Comparison of ENCODE assay signal across 27 cellular contexts in the genomic region with DNA sequence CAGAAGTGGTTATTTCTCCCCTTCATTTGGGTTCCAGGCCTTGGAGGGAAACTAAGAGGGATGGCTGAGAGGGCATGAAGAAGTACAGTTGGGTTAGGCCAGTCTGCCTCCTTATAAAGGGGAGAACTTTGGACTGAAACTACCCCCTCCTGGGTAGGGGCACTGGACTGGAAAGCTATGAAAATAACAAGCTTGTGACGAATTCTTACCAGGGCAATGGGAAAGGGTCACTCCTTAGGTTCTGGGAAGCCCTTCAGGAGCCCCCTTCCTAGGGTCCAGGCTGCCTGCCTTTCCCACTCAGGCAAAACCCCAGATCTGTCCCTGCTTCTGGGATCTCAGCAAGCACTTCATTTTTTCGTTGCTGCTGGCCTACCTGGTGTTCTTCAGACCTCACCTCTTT. TPM values are rescaled to one million over a fixed set of nuclear protein-coding genes. Genes with fewer than 3 reads are reported as not detected.
DNase-seq lines count a peak whose midpoint lies in the region; ATAC-seq, FAIRE-seq and TF ChIP-seq lines count a peak whose summit lies in the region.
"Had no signal": no experiment of that assay in that cellular context is flagged by ENCODE, and none has a peak within 500 bp of the region (broad histone marks: within the 10 kb centered on the region; RNA-seq: fewer than 3 reads in every experiment).

No MANE protein-coding gene starts in this region.

- H3K4me1 Mint-ChIP-seq in activated CD8-positive, alpha-beta T cell treated with anti-CD3 and anti-CD28 coated beads for 36 hours (ENCODE audit: low read depth) = peaks cover 22% of the 10 kb centered on the region
- peaks cover 17% of the 10 kb centered on the region for H3K4me1 Mint-ChIP-seq in activated CD8-positive, alpha-beta T cell treated with anti-CD3 and anti-CD28 coated beads, Interleukin-2, amount 10 ng/mL, durations not matched to agents 7 days and 5 days (ENCODE audit: low read depth)
- H3K4me1 Mint-ChIP-seq in stimulated activated effector memory CD8-positive, alpha-beta T cell treated with anti-CD3 and anti-CD28 coated beads, Interleukin-12 subunit alpha, Interleukin-12 subunit beta, amount 100 ng/mL, for 72 hours = peaks cover 21% of the 10 kb centered on the region
- H3K4me1 Mint-ChIP-seq in stimulated activated memory B cell treated with anti-CD40 and anti-IgM and Interleukin-4, amounts not matched to agents 10 μg/mL and 1 μg/mL and 100 μg/mL, for 72 hours = peaks cover 22% of the 10 kb centered on the region
- H3K4me1 Mint-ChIP-seq: activated CD4-positive, alpha-beta memory T cell treated with anti-CD3 and anti-CD28 coated beads, Interleukin-2, amount 10 ng/mL, durations not matched to agents 7 days and 5 days had no signal

- no peak for DNase-seq in activated CD8-positive, alpha-beta T cell treated with anti-CD3 and anti-CD28 coated beads for 36 hours
- DNase-seq in activated CD8-positive, alpha-beta T cell treated with anti-CD3 and anti-CD28 coated beads, Interleukin-2, amount 10 ng/mL, durations not matched to agents 7 days and 5 days = no peak
- DNase-seq in RWPE2 (ENCODE audit: low spot score) (no peak), kidney (no peak)
- no peak for DNase-seq in stimulated activated effector memory CD8-positive, alpha-beta T cell treated with anti-CD3 and anti-CD28 coated beads, Interleukin-12 subunit alpha, Interleukin-12 subunit beta, amount 100 ng/mL, for 72 hours (ENCODE audit: low spot score in 2 of 2)
- DNase-seq in stimulated activated CD4-positive, alpha-beta T cell treated with anti-CD3 and anti-CD28 coated beads, Interleukin-4, amount 100 ng/mL, for 24 hours = no peak
- DNase-seq: activated CD4-positive, alpha-beta memory T cell treated with anti-CD3 and anti-CD28 coated beads, Interleukin-2, amount 10 ng/mL, durations not matched to agents 7 days and 5 days; activated CD4-positive, CD25-positive, alpha-beta regulatory T cell; activated naive CD4-positive, alpha-beta T cell treated with Interleukin-2 at 50 U/mL for 16 hours; AML-193; central memory CD4-positive, alpha-beta T cell; DMS53; glutamatergic neuron; NCI-H1092 treated with DMSO at 0.1 percent for 48 hours; NCI-H226; SHP77; upper lobe of left lung had no signal

- no peaks in the 10 kb centered on the region for H3K27me3 ChIP-seq in RWPE2 (ENCODE audit: insufficient read depth, poor library complexity, severe bottlenecking)
- H3K27me3 ChIP-seq: upper lobe of left lung had no signal

- TF ChIP-seq CTCF in activated CD8-positive, alpha-beta T cell treated with anti-CD3 and anti-CD28 coated beads for 36 hours (IDR thresholded peaks at IDR 0.05) = no peak
- TF ChIP-seq CTCF in RWPE2 (IDR thresholded peaks at IDR 0.05; ENCODE audit: poor library complexity, severe bottlenecking) (no peak), kidney (IDR thresholded peaks at IDR 0.05; ENCODE audit: borderline replicate concordance, extremely low read depth, insufficient read depth) (no peak)

- H3K9me3 Mint-ChIP-seq in activated CD8-positive, alpha-beta T cell treated with anti-CD3 and anti-CD28 coated beads for 36 hours = no peaks in the 10 kb centered on the region
- no peaks in the 10 kb centered on the region for H3K9me3 Mint-ChIP-seq in activated CD8-positive, alpha-beta T cell treated with anti-CD3 and anti-CD28 coated beads, Interleukin-2, amount 10 ng/mL, durations not matched to agents 7 days and 5 days (ENCODE audit: insufficient read depth)
- no peaks in the 10 kb centered on the region for H3K9me3 Mint-ChIP-seq in stimulated activated effector memory CD8-positive, alpha-beta T cell treated with anti-CD3 and anti-CD28 coated beads, Interleukin-12 subunit alpha, Interleukin-12 subunit beta, amount 100 ng/mL, for 72 hours
- no peaks in the 10 kb centered on the region for H3K9me3 Mint-ChIP-seq in stimulated activated memory B cell treated with anti-CD40 and anti-IgM and Interleukin-4, amounts not matched to agents 10 μg/mL and 1 μg/mL and 100 μg/mL, for 72 hours
- H3K9me3 Mint-ChIP-seq: activated CD4-positive, alpha-beta memory T cell treated with anti-CD3 and anti-CD28 coated beads, Interleukin-2, amount 10 ng/mL, durations not matched to agents 7 days and 5 days; dendritic cell treated with granulocyte-macrophage colony-stimulating factor and Interleukin-4, amounts not matched to agents 40 ng/mL and 50 ng/mL, for 4 days; natural killer cell treated with Interleukin-12 subunit alpha and Interleukin-12 subunit beta and Interleukin-15 and Interleukin-18, amount 100 ng/mL, for 72 hours had no signal

- H3K4me3 ChIP-seq in RWPE2 (ENCODE audit: severe bottlenecking) (no peak overlapping the region), kidney (ENCODE audit: low read length in 2 of 2) (no peak overlapping the region)
- H3K4me3 ChIP-seq: upper lobe of left lung had no signal

- H3K4me1 ChIP-seq in RWPE2 (ENCODE audit: insufficient read depth, poor library complexity, severe bottlenecking) (peaks cover 63% of the 10 kb centered on the region), kidney (ENCODE audit: control insufficient read depth in 1 of 2, insufficient read depth in 1 of 2, low read depth in 1 of 2, low read length in 2 of 2) (peaks cover 39 to 60% of the 10 kb centered on the region in 2 donors)

- peaks cover 7% of the 10 kb centered on the region for H3K36me3 Mint-ChIP-seq in activated CD8-positive, alpha-beta T cell treated with anti-CD3 and anti-CD28 coated beads for 36 hours (ENCODE audit: low read depth)
- no peaks in the 10 kb centered on the region for H3K36me3 Mint-ChIP-seq in activated CD8-positive, alpha-beta T cell treated with anti-CD3 and anti-CD28 coated beads, Interleukin-2, amount 10 ng/mL, durations not matched to agents 7 days and 5 days (ENCODE audit: low read depth)
- H3K36me3 Mint-ChIP-seq in stimulated activated effector memory CD8-positive, alpha-beta T cell treated with anti-CD3 and anti-CD28 coated beads, Interleukin-12 subunit alpha, Interleukin-12 subunit beta, amount 100 ng/mL, for 72 hours = peaks cover 17% of the 10 kb centered on the region
- peaks cover 29% of the 10 kb centered on the region for H3K36me3 Mint-ChIP-seq in stimulated activated memory B cell treated with anti-CD40 and anti-IgM and Interleukin-4, amounts not matched to agents 10 μg/mL and 1 μg/mL and 100 μg/mL, for 72 hours
- H3K36me3 Mint-ChIP-seq: natural killer cell treated with Interleukin-12 subunit alpha and Interleukin-12 subunit beta and Interleukin-15 and Interleukin-18, amount 100 ng/mL, for 72 hours had no signal

- peak overlapping the region; percentile 91 for H3K27ac Mint-ChIP-seq in activated CD8-positive, alpha-beta T cell treated with anti-CD3 and anti-CD28 coated beads for 36 hours
- no peak overlapping the region for H3K27ac Mint-ChIP-seq in activated CD8-positive, alpha-beta T cell treated with anti-CD3 and anti-CD28 coated beads, Interleukin-2, amount 10 ng/mL, durations not matched to agents 7 days and 5 days
- H3K27ac Mint-ChIP-seq in stimulated activated effector memory CD8-positive, alpha-beta T cell treated with anti-CD3 and anti-CD28 coated beads, Interleukin-12 subunit alpha, Interleukin-12 subunit beta, amount 100 ng/mL, for 72 hours = peak overlapping the region; percentile 89
- no peak overlapping the region for H3K27ac Mint-ChIP-seq in stimulated activated memory B cell treated with anti-CD40 and anti-IgM and Interleukin-4, amounts not matched to agents 10 μg/mL and 1 μg/mL and 100 μg/mL, for 72 hours
- H3K27ac Mint-ChIP-seq: activated CD4-positive, alpha-beta memory T cell treated with anti-CD3 and anti-CD28 coated beads, Interleukin-2, amount 10 ng/mL, durations not matched to agents 7 days and 5 days; dendritic cell treated with granulocyte-macrophage colony-stimulating factor and Interleukin-4, amounts not matched to agents 40 ng/mL and 50 ng/mL, for 4 days had no signal

- H3K36me3 ChIP-seq in RWPE2 (ENCODE audit: low read depth) (peaks cover 60% of the 10 kb centered on the region), kidney (ENCODE audit: control insufficient read depth in 1 of 2, insufficient read depth in 2 of 2, low read length in 2 of 2) (peaks cover 4 to 25% of the 10 kb centered on the region in 2 donors)

- H3K9me3 ChIP-seq in RWPE2 (ENCODE audit: severe bottlenecking) = no peaks in the 10 kb centered on the region
- no peaks in the 10 kb centered on the region for H3K9me3 ChIP-seq in kidney (ENCODE audit: control insufficient read depth in 1 of 2, low read length in 2 of 2)
- H3K9me3 ChIP-seq: upper lobe of left lung had no signal

- no peak overlapping the region for H3K4me3 Mint-ChIP-seq in activated CD8-positive, alpha-beta T cell treated with anti-CD3 and anti-CD28 coated beads for 36 hours
- no peak overlapping the region for H3K4me3 Mint-ChIP-seq in activated CD8-positive, alpha-beta T cell treated with anti-CD3 and anti-CD28 coated beads, Interleukin-2, amount 10 ng/mL, durations not matched to agents 7 days and 5 days
- no peak overlapping the region for H3K4me3 Mint-ChIP-seq in stimulated activated effector memory CD8-positive, alpha-beta T cell treated with anti-CD3 and anti-CD28 coated beads, Interleukin-12 subunit alpha, Interleukin-12 subunit beta, amount 100 ng/mL, for 72 hours
- no peak overlapping the region for H3K4me3 Mint-ChIP-seq in stimulated activated memory B cell treated with anti-CD40 and anti-IgM and Interleukin-4, amounts not matched to agents 10 μg/mL and 1 μg/mL and 100 μg/mL, for 72 hours
- H3K4me3 Mint-ChIP-seq: activated CD4-positive, alpha-beta memory T cell treated with anti-CD3 and anti-CD28 coated beads, Interleukin-2, amount 10 ng/mL, durations not matched to agents 7 days and 5 days; dendritic cell treated with granulocyte-macrophage colony-stimulating factor and Interleukin-4, amounts not matched to agents 40 ng/mL and 50 ng/mL, for 4 days; natural killer cell treated with Interleukin-12 subunit alpha and Interleukin-12 subunit beta and Interleukin-15 and Interleukin-18, amount 100 ng/mL, for 72 hours had no signal

- intact Hi-C loops in activated CD8-positive, alpha-beta T cell treated with anti-CD3 and anti-CD28 coated beads for 36 hours (cut with micrococcal nuclease) = no loop called here
- intact Hi-C loops in kidney (cut with DNase I) = no loop called here

- POLR2A ChIA-PET in activated CD8-positive, alpha-beta T cell treated with anti-CD3 and anti-CD28 coated beads for 36 hours (lab: Charles Lee) = interaction anchor here (1.9 kb wide), 1 partner anchor 11 kb away, joined by 8 read pairs; no protein-coding TSS in a partner anchor
- POLR2A ChIA-PET in activated CD8-positive, alpha-beta T cell treated with anti-CD3 and anti-CD28 coated beads, Interleukin-2, amount 10 ng/mL, durations not matched to agents 7 days and 5 days (lab: Charles Lee) = no interaction called here

- CTCF ChIA-PET in activated CD8-positive, alpha-beta T cell treated with anti-CD3 and anti-CD28 coated beads for 36 hours (lab: Charles Lee) = interaction anchor here (8.9 kb wide), 1 partner anchor 37 kb away, joined by 54 read pairs; no protein-coding TSS in a partner anchor
- CTCF ChIA-PET in activated CD8-positive, alpha-beta T cell treated with anti-CD3 and anti-CD28 coated beads, Interleukin-2, amount 10 ng/mL, durations not matched to agents 7 days and 5 days (lab: Charles Lee) = no interaction called here

- no peak for ATAC-seq in activated CD8-positive, alpha-beta T cell treated with anti-CD3 and anti-CD28 coated beads for 36 hours
- no peak for ATAC-seq in activated CD8-positive, alpha-beta T cell treated with anti-CD3 and anti-CD28 coated beads, Interleukin-2, amount 10 ng/mL, durations not matched to agents 7 days and 5 days
- no peak for ATAC-seq in RWPE2 (ENCODE audit: low read depth)
- ATAC-seq in stimulated activated effector memory CD8-positive, alpha-beta T cell treated with anti-CD3 and anti-CD28 coated beads, Interleukin-12 subunit alpha, Interleukin-12 subunit beta, amount 100 ng/mL, for 72 hours = no peak
- no peak for ATAC-seq in GM19351 (IDR thresholded peaks at IDR 0.05; ENCODE audit: unreplicated experiment)
- no peak for ATAC-seq in stimulated activated memory B cell treated with anti-CD40 and anti-IgM and Interleukin-4, amounts not matched to agents 10 μg/mL and 1 μg/mL and 100 μg/mL, for 72 hours
- ATAC-seq: natural killer cell treated with Interleukin-12 subunit alpha and Interleukin-12 subunit beta and Interleukin-15 and Interleukin-18, amount 100 ng/mL, for 72 hours; sciatic nerve had no signal

- H3K27ac ChIP-seq in RWPE2 (ENCODE audit: poor library complexity, severe bottlenecking) = peak overlapping the region; percentile 98
- H3K27ac ChIP-seq in kidney (ENCODE audit: low read depth in 2 of 2, low read length in 2 of 2) = peak overlapping the region; percentile 92 to 94
- H3K27ac ChIP-seq: upper lobe of left lung had no signal

- peak overlapping the region in 1 of 2 donors; percentile 41 for H3K9ac ChIP-seq in kidney (ENCODE audit: low read length in 2 of 2)

- H3K27me3 Mint-ChIP-seq in activated CD8-positive, alpha-beta T cell treated with anti-CD3 and anti-CD28 coated beads for 36 hours = no peaks in the 10 kb centered on the region
- no peaks in the 10 kb centered on the region for H3K27me3 Mint-ChIP-seq in activated CD8-positive, alpha-beta T cell treated with anti-CD3 and anti-CD28 coated beads, Interleukin-2, amount 10 ng/mL, durations not matched to agents 7 days and 5 days (ENCODE audit: low read depth)
- H3K27me3 Mint-ChIP-seq in stimulated activated memory B cell treated with anti-CD40 and anti-IgM and Interleukin-4, amounts not matched to agents 10 μg/mL and 1 μg/mL and 100 μg/mL, for 72 hours = no peaks in the 10 kb centered on the region
- H3K27me3 Mint-ChIP-seq: activated CD4-positive, alpha-beta memory T cell treated with anti-CD3 and anti-CD28 coated beads, Interleukin-2, amount 10 ng/mL, durations not matched to agents 7 days and 5 days; natural killer cell treated with Interleukin-12 subunit alpha and Interleukin-12 subunit beta and Interleukin-15 and Interleukin-18, amount 100 ng/mL, for 72 hours had no signal

- FAIRE-seq in kidney (lab: Jason Lieb, UNC) = no peak
- FAIRE-seq: astrocyte, G401.6 had no signal

RNA-seq across cellular contexts. Expression of gene P3R3URF, which starts 9.8 kb away (rescaled TPM):
- not detected for total RNA-seq in activated CD8-positive, alpha-beta T cell treated with anti-CD3 and anti-CD28 coated beads for 36 hours
- not detected for total RNA-seq in activated CD8-positive, alpha-beta T cell treated with anti-CD3 and anti-CD28 coated beads, Interleukin-2, amount 10 ng/mL, durations not matched to agents 7 days and 5 days
- not detected for total RNA-seq in kidney
- not detected for polyA plus RNA-seq in kidney (ENCODE audit: insufficient read depth, low read depth, low replicate concordance)
- total RNA-seq: A172; activated CD4-positive, alpha-beta memory T cell treated with anti-CD3 and anti-CD28 coated beads, Interleukin-2, amount 10 ng/mL, durations not matched to agents 7 days and 5 days; astrocyte; LHCN-M2; mesenteric fat pad; natural killer cell treated with Interleukin-12 subunit alpha and Interleukin-12 subunit beta and Interleukin-15 and Interleukin-18, amount 100 ng/mL, for 72 hours; sciatic nerve; upper lobe of left lung had no signal

RNA-seq across cellular contexts. Expression of gene TSPAN1, which starts 11.2 kb away (rescaled TPM):
- total RNA-seq in activated CD8-positive, alpha-beta T cell treated with anti-CD3 and anti-CD28 coated beads for 36 hours = not detected
- total RNA-seq in activated CD8-positive, alpha-beta T cell treated with anti-CD3 and anti-CD28 coated beads, Interleukin-2, amount 10 ng/mL, durations not matched to agents 7 days and 5 days = not detected
- 578 TPM for total RNA-seq in kidney
- 518 TPM for polyA plus RNA-seq in kidney (ENCODE audit: insufficient read depth, low read depth, low replicate concordance)
- total RNA-seq: activated CD4-positive, alpha-beta memory T cell treated with anti-CD3 and anti-CD28 coated beads, Interleukin-2, amount 10 ng/mL, durations not matched to agents 7 days and 5 days; natural killer cell treated with Interleukin-12 subunit alpha and Interleukin-12 subunit beta and Interleukin-15 and Interleukin-18, amount 100 ng/mL, for 72 hours had no signal

RNA-seq across cellular contexts. Expression of gene POMGNT1, which starts 12.2 kb away (rescaled TPM):
- 10 to 100 TPM; 25.4 to 28.1 TPM for total RNA-seq in activated CD8-positive, alpha-beta T cell treated with anti-CD3 and anti-CD28 coated beads for 36 hours
- 10 to 100 TPM; 25.2 to 28.4 TPM for total RNA-seq in activated CD8-positive, alpha-beta T cell treated with anti-CD3 and anti-CD28 coated beads, Interleukin-2, amount 10 ng/mL, durations not matched to agents 7 days and 5 days
- total RNA-seq in kidney = 65.1 TPM
- polyA plus RNA-seq in kidney (ENCODE audit: insufficient read depth, low read depth, low replicate concordance) = 129 TPM

RNA-seq across cellular contexts. Expression of gene LURAP1, which starts 17.1 kb away (rescaled TPM):
- total RNA-seq in activated CD8-positive, alpha-beta T cell treated with anti-CD3 and anti-CD28 coated beads for 36 hours = under 1 TPM in 1 of 2 experiments, not detected in 1; 0.18 TPM
- not detected for total RNA-seq in activated CD8-positive, alpha-beta T cell treated with anti-CD3 and anti-CD28 coated beads, Interleukin-2, amount 10 ng/mL, durations not matched to agents 7 days and 5 days
- total RNA-seq in kidney = 11.2 TPM
- 8.4 TPM for polyA plus RNA-seq in kidney (ENCODE audit: insufficient read depth, low read depth, low replicate concordance)
- total RNA-seq: natural killer cell treated with Interleukin-12 subunit alpha and Interleukin-12 subunit beta and Interleukin-15 and Interleukin-18, amount 100 ng/mL, for 72 hours had no signal

RNA-seq across cellular contexts. Expression of gene PIK3R3, which starts 53.6 kb away (rescaled TPM):
- 1 to 10 TPM; 1.3 to 1.4 TPM for total RNA-seq in activated CD8-positive, alpha-beta T cell treated with anti-CD3 and anti-CD28 coated beads for 36 hours
- 1 to 10 TPM; 4.8 to 5.4 TPM for total RNA-seq in activated CD8-positive, alpha-beta T cell treated with anti-CD3 and anti-CD28 coated beads, Interleukin-2, amount 10 ng/mL, durations not matched to agents 7 days and 5 days
- 44.2 TPM for total RNA-seq in kidney
- 9.7 TPM for polyA plus RNA-seq in kidney (ENCODE audit: insufficient read depth, low read depth, low replicate concordance)

Comparison
In these comparisons a context has a peak if more than half of its experiments do, and no peak if none do; other contexts are left out.
1. H3K27ac Mint-ChIP-seq: peak in activated CD8-positive, alpha-beta T cell treated with anti-CD3 and anti-CD28 coated beads for 36 hours (single experiment) and stimulated activated effector memory CD8-positive, alpha-beta T cell treated with anti-CD3 and anti-CD28 coated beads, Interleukin-12 subunit alpha, Interleukin-12 subunit beta, amount 100 ng/mL, for 72 hours (single experiment); none in activated CD8-positive, alpha-beta T cell treated with anti-CD3 and anti-CD28 coated beads, Interleukin-2, amount 10 ng/mL, durations not matched to agents 7 days and 5 days (single experiment) and stimulated activated memory B cell treated with anti-CD40 and anti-IgM and Interleukin-4, amounts not matched to agents 10 μg/mL and 1 μg/mL and 100 μg/mL, for 72 hours (single experiment).
2. RNA of gene TSPAN1, which starts 11.2 kb away (total RNA-seq): 578 TPM in kidney (single experiment); not detected in activated CD8-positive, alpha-beta T cell treated with anti-CD3 and anti-CD28 coated beads for 36 hours and not detected in activated CD8-positive, alpha-beta T cell treated with anti-CD3 and anti-CD28 coated beads, Interleukin-2, amount 10 ng/mL, durations not matched to agents 7 days and 5 days; every median in the first group is over 100 times any median in the second.